ENCODE assay signal across 9 cellular contexts in genomic region chr11:16536513-16536912, GRCh38.
"Had no signal": no experiment of that assay in that cellular context is flagged by ENCODE, and none has a peak within 500 bp of the region (broad histone marks: within the 10 kb centered on the region; RNA-seq: fewer than 3 reads in every experiment).

No MANE protein-coding gene starts in this region.

- H3K27ac Mint-ChIP-seq: HFFc6, IgD-negative memory B cell had no signal

- H3K4me3 Mint-ChIP-seq: HFFc6, IgD-negative memory B cell had no signal

- H3K4me1 ChIP-seq: HAP-1 had no signal

- H3K4me3 ChIP-seq: HAP-1 had no signal

- ATAC-seq: HCT116, HepG2 had no signal

- H3K36me3 ChIP-seq: HAP-1 had no signal

- H3K4me1 Mint-ChIP-seq: IgD-negative memory B cell had no signal

- FAIRE-seq: HepG2 had no signal

- H3K27me3 Mint-ChIP-seq: IgD-negative memory B cell had no signal

- H3K27ac ChIP-seq: HL-60 had no signal

- H3K36me3 Mint-ChIP-seq: IgD-negative memory B cell had no signal

- H3K9me3 ChIP-seq: HAP-1 had no signal

- DNase-seq: GOT3, H7, HFFc6, KBM-7 had no signal
